ENCODE assay signal across 17 cellular contexts in the genomic region with DNA sequence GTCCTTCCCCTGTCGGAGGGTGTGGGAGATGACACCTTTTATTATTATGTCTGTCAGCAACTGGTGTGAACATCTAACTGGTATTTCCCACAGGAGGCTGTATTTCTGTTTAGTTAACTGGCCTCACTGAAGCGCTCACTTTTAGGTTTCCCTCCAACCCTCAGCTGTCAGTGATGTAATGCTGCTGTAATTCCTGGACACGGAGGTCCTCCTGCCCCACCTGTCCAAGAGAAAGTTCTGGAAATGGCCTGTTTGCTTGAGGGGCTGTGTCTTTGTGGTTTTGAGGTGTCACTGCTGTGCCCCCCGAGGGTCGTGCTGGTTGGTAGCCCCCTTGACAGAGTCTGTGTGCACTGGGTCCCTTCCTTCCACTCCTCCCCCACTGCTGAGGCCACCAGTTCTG. TPM values are rescaled to one million over a fixed set of nuclear protein-coding genes. Genes with fewer than 3 reads are reported as not detected.
DNase-seq lines count a peak whose midpoint lies in the region; TF ChIP-seq lines count a peak whose summit lies in the region.
"Had no signal": no experiment of that assay in that cellular context is flagged by ENCODE, and none has a peak within 500 bp of the region (broad histone marks: within the 10 kb centered on the region; RNA-seq: fewer than 3 reads in every experiment).

No MANE protein-coding gene starts in this region.

- H3K27me3 ChIP-seq in BLaER1 (no peaks in the 10 kb centered on the region), thyroid gland (no peaks in the 10 kb centered on the region), smooth muscle cell (ENCODE audit: low read depth) (no peaks in the 10 kb centered on the region)
- no peaks in the 10 kb centered on the region for H3K27me3 ChIP-seq in effector memory CD4-positive, alpha-beta T cell (replicated peaks; ENCODE audit: control insufficient read depth, insufficient read depth, low read length, poor library complexity, severe bottlenecking)

- H3K79me2 ChIP-seq in smooth muscle cell (ENCODE audit: low read depth) = no peaks in the 10 kb centered on the region

- H3K27ac ChIP-seq in BLaER1 (peak overlapping the region; percentile 41; the same call in 1 of the 2 replicates), HEK293 (ENCODE audit: extremely low read depth, low read depth, low read length) (no peak overlapping the region), thyroid gland (no peak overlapping the region), smooth muscle cell (ENCODE audit: low read depth) (no peak overlapping the region)
- H3K27ac ChIP-seq in effector memory CD4-positive, alpha-beta T cell (ENCODE audit: insufficient read depth, low read length, poor library complexity, severe bottlenecking) = no peak overlapping the region
- H3K27ac ChIP-seq: KMS-11 had no signal

- intact Hi-C loops in thyroid gland (cut with DNase I) = no loop called here

- H3K4me1 ChIP-seq in BLaER1 = peaks cover 98% of the 10 kb centered on the region
- H3K4me1 ChIP-seq in HEK293 (ENCODE audit: control insufficient read depth, insufficient read depth, low read length) = no peaks in the 10 kb centered on the region
- peaks cover 0 to 17% of the 10 kb centered on the region in 2 donors for H3K4me1 ChIP-seq in thyroid gland
- no peaks in the 10 kb centered on the region for H3K4me1 ChIP-seq in effector memory CD4-positive, alpha-beta T cell (ENCODE audit: control insufficient read depth, insufficient read depth, low read length, poor library complexity, severe bottlenecking)
- no peaks in the 10 kb centered on the region for H3K4me1 ChIP-seq in smooth muscle cell (ENCODE audit: low read depth)
- H3K4me1 ChIP-seq: HAP-1 had no signal

- H3K4me3 ChIP-seq in BLaER1 = no peak overlapping the region
- no peak overlapping the region for H3K4me3 ChIP-seq in HEK293 (ENCODE audit: low read depth, low read length)
- no peak overlapping the region for H3K4me3 ChIP-seq in thyroid gland (replicated peaks in 1 of 3)
- no peak overlapping the region for H3K4me3 ChIP-seq in effector memory CD4-positive, alpha-beta T cell (ENCODE audit: insufficient read depth, low read depth, low read length, poor library complexity, severe bottlenecking)
- no peak overlapping the region for H3K4me3 ChIP-seq in smooth muscle cell
- H3K4me3 ChIP-seq: GM23338, HAP-1 had no signal

- peak overlapping the region; percentile 25 for H3K4me3 Mint-ChIP-seq in glutamatergic neuron (ENCODE audit: unreplicated experiment)
- H3K4me3 Mint-ChIP-seq: CD14-positive monocyte; CD8-positive, alpha-beta T cell; GM23338; HFFc6; IgD-negative memory B cell had no signal

- peaks cover 3% of the 10 kb centered on the region for H3K27me3 Mint-ChIP-seq in glutamatergic neuron (ENCODE audit: unreplicated experiment)

- H3K9me3 ChIP-seq in BLaER1 (no peaks in the 10 kb centered on the region), HEK293 (ENCODE audit: control insufficient read depth, insufficient read depth, low read depth, low read length) (no peaks in the 10 kb centered on the region), thyroid gland (no peaks in the 10 kb centered on the region), smooth muscle cell (replicated peaks; ENCODE audit: low read depth) (no peaks in the 10 kb centered on the region)
- H3K9me3 ChIP-seq in effector memory CD4-positive, alpha-beta T cell (ENCODE audit: control insufficient read depth, low read length) = no peaks in the 10 kb centered on the region
- H3K9me3 ChIP-seq: HAP-1 had no signal

- POLR2A ChIA-PET in HEK293 (lab: Yijun Ruan, JAX) = no interaction called here

- no peak overlapping the region for H2AFZ ChIP-seq in smooth muscle cell (ENCODE audit: low read depth)
- H2AFZ ChIP-seq: GM23338 had no signal

- TF ChIP-seq CTCF in HEK293 (tag by site-specific recombination; IDR thresholded peaks at IDR 0.05) (no peak), glutamatergic neuron (IDR thresholded peaks at IDR 0.05; ENCODE audit: partially characterized antibody, unreplicated experiment) (no peak), thyroid gland (IDR thresholded peaks at IDR 0.05) (no peak), smooth muscle cell (IDR thresholded peaks at IDR 0.05; ENCODE audit: borderline replicate concordance, insufficient read depth, poor library complexity, severe bottlenecking) (no peak)

- peak overlapping the region; percentile 66; the same call in 1 of the 2 replicates for H3K9ac ChIP-seq in BLaER1
- no peak overlapping the region for H3K9ac ChIP-seq in smooth muscle cell (ENCODE audit: low read depth)
- H3K9ac ChIP-seq: KMS-11 had no signal

- H3K4me2 ChIP-seq in BLaER1 (peak overlapping the region; percentile 93), smooth muscle cell (no peak overlapping the region)
- H3K4me2 ChIP-seq: GM23338, KMS-11 had no signal

- 64 to 75% methylated on average over 5 of the region's 5 CpGs for WGBS in thyroid gland, 2 donors
- 86% methylated on average over 5 of the region's 5 CpGs for WGBS in smooth muscle cell (ENCODE audit: low lambda C conversion rate)

- no peaks in the 10 kb centered on the region for H3K36me3 Mint-ChIP-seq in glutamatergic neuron (ENCODE audit: unreplicated experiment)
- H3K36me3 Mint-ChIP-seq: CD14-positive monocyte; CD8-positive, alpha-beta T cell had no signal

- DNase-seq in OCI-M1 (lab: John Stamatoyannopoulos, UW) (peak; percentile 6), glutamatergic neuron (no peak), thyroid gland (no peak), smooth muscle cell (lab: John Stamatoyannopoulos, UW; ENCODE audit: unreplicated experiment) (no peak)
- DNase-seq in effector memory CD4-positive, alpha-beta T cell = no peak
- no peak for DNase-seq in activated CD8-positive, alpha-beta memory T cell treated with anti-CD3 and anti-CD28 coated beads, Interleukin-2, amount 50 U/mL, for 48 hours
- DNase-seq: ACHN, COR-L47, HFFc6 had no signal

- H3K36me3 ChIP-seq in BLaER1 (peaks cover 81% of the 10 kb centered on the region), HEK293 (ENCODE audit: control insufficient read depth in 2 of 2, insufficient read depth in 1 of 2, low read length in 2 of 2) (no peaks in the 10 kb centered on the region), thyroid gland (no peaks in the 10 kb centered on the region), smooth muscle cell (ENCODE audit: low read depth) (no peaks in the 10 kb centered on the region)
- H3K36me3 ChIP-seq in effector memory CD4-positive, alpha-beta T cell (ENCODE audit: control insufficient read depth, insufficient read depth, low read length) = no peaks in the 10 kb centered on the region
- H3K36me3 ChIP-seq: HAP-1 had no signal

- peak overlapping the region; percentile 39 for H3K27ac Mint-ChIP-seq in glutamatergic neuron (ENCODE audit: unreplicated experiment)
- H3K27ac Mint-ChIP-seq: CD14-positive monocyte; CD8-positive, alpha-beta T cell; GM23338; HFFc6; IgD-negative memory B cell had no signal

- peaks cover 10% of the 10 kb centered on the region for H3K4me1 Mint-ChIP-seq in glutamatergic neuron (ENCODE audit: low read depth, unreplicated experiment)
- H3K4me1 Mint-ChIP-seq: CD14-positive monocyte, IgD-negative memory B cell had no signal

- CTCF ChIA-PET in HEK293 (lab: Yijun Ruan, JAX) = no interaction called here

- H3K9me3 Mint-ChIP-seq in glutamatergic neuron (ENCODE audit: unreplicated experiment) = peaks cover 2% of the 10 kb centered on the region
- H3K9me3 Mint-ChIP-seq: CD14-positive monocyte; CD8-positive, alpha-beta T cell; HFFc6; IgD-negative memory B cell had no signal

- H4K20me1 ChIP-seq in BLaER1 = peaks cover 100% of the 10 kb centered on the region
- no peaks in the 10 kb centered on the region for H4K20me1 ChIP-seq in smooth muscle cell (ENCODE audit: low read depth)

- no peak for TF ChIP-seq POLR2A in thyroid gland (IDR thresholded peaks at IDR 0.05)

- H3F3A ChIP-seq in smooth muscle cell (ENCODE audit: low read depth) = no peaks in the 10 kb centered on the region

TF ChIP-seq in HEK293, 187 proteins besides CTCF, POLR2A, EP300 and RAD21:
- TF ChIP-seq FEZF1 (tag by site-specific recombination; IDR thresholded peaks at IDR 0.05) (peak; percentile 81), ZNF335 (tag by site-specific recombination; conservative IDR thresholded peaks at IDR 0.05) (0 out of 2 replicates have a peak, but pooled peaks have one; percentile 32), SCRT2 (tag by site-specific recombination; IDR thresholded peaks at IDR 0.05) (peak; percentile 47; the same call in 1 of the 2 replicates), ZNF341 (tag by site-specific recombination; IDR thresholded peaks at IDR 0.05; ENCODE audit: low read depth) (no peak), IKZF3 (tag by site-specific recombination; IDR thresholded peaks at IDR 0.05) (no peak)
- TF ChIP-seq, protein P1, sequence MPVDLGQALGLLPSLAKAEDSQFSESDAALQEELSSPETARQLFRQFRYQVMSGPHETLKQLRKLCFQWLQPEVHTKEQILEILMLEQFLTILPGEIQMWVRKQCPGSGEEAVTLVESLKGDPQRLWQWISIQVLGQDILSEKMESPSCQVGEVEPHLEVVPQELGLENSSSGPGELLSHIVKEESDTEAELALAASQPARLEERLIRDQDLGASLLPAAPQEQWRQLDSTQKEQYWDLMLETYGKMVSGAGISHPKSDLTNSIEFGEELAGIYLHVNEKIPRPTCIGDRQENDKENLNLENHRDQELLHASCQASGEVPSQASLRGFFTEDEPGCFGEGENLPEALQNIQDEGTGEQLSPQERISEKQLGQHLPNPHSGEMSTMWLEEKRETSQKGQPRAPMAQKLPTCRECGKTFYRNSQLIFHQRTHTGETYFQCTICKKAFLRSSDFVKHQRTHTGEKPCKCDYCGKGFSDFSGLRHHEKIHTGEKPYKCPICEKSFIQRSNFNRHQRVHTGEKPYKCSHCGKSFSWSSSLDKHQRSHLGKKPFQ (tag by site-specific recombination; IDR thresholded peaks at IDR 0.05) = 0 out of 2 replicates have a peak, but pooled peaks have one; percentile 39
- TF ChIP-seq, protein P2, sequence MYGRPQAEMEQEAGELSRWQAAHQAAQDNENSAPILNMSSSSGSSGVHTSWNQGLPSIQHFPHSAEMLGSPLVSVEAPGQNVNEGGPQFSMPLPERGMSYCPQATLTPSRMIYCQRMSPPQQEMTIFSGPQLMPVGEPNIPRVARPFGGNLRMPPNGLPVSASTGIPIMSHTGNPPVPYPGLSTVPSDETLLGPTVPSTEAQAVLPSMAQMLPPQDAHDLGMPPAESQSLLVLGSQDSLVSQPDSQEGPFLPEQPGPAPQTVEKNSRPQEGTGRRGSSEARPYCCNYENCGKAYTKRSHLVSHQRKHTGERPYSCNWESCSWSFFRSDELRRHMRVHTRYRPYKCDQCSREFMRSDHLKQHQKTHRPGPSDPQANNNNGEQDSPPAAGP (tag by site-specific recombination; IDR thresholded peaks at IDR 0.05) = peak; percentile 66

RNA-seq across cellular contexts. Expression of a gene that starts 11.5 kb away (rescaled TPM):
- total RNA-seq in glutamatergic neuron (ENCODE audit: unreplicated experiment) (9.6 TPM), thyroid gland (1 to 10 TPM in 3 of 4 donors, under 1 TPM in 1; 0.56 to 2.7 (median 2.3) TPM), smooth muscle cell (0.04 TPM in 2 replicates)
- 0.18 and 1.0 TPM in 2 replicates for polyA plus RNA-seq in smooth muscle cell
- total RNA-seq: HFFc6 had no signal
- polyA plus RNA-seq: CD14-positive monocyte, IgD-negative memory B cell had no signal
